In the genomic region with DNA sequence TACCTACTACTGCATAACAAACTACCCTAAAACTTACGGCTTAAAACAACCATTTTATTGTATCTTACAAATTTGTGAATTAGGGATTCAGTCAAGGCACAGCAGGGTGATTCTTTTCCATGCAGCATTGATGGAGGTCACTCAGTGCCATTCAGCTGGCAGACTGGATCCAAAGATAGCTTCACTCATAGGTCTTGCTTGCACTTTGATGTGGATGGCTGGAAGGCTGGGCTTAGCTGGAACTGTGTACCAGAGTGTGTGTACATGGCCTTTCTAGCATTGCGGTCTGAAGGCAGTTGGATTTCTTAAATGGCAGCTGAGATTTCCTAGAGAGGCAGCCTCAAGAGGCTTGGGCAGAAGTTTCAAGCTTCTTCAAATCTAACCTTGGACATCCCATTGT, we compare ENCODE assay signal across 1 cellular context.
TF ChIP-seq lines count a peak whose summit lies in the region.

No MANE protein-coding gene starts in this region.

TF ChIP-seq in HepG2, 621 proteins besides CTCF, POLR2A, EP300 and RAD21:
- TF ChIP-seq RBM22 (optimal IDR thresholded peaks at IDR 0.05; ENCODE audit: low read length) (peak; percentile 87), BCL6 (CRISPR knock-in tag; IDR thresholded peaks at IDR 0.05) (0 out of 2 replicates have a peak, but pooled peaks have one; percentile 10), ZNF33B (CRISPR knock-in tag; IDR thresholded peaks at IDR 0.05) (no peak)
